ENCODE assay signal across 13 cellular contexts in genomic region chr3:128083980-128084674, GRCh38. TPM values are rescaled to one million over a fixed set of nuclear protein-coding genes. Genes with fewer than 3 reads are reported as not detected.
DNase-seq lines count a peak whose midpoint lies in the region; ATAC-seq and TF ChIP-seq lines count a peak whose summit lies in the region.
"Had no signal": no experiment of that assay in that cellular context is flagged by ENCODE, and none has a peak within 500 bp of the region (broad histone marks: within the 10 kb centered on the region; RNA-seq: fewer than 3 reads in every experiment).

No MANE protein-coding gene starts in this region.

- H3K27ac ChIP-seq in esophagus muscularis mucosa (replicated peaks in 1 of 4) (peak overlapping the region; percentile 74 to 78 (median 74)), testis (peak overlapping the region; percentile 21 to 28)
- H3K27ac ChIP-seq: cardiac muscle cell, SK-N-MC, WERI-Rb-1 had no signal

- H3K4me3 ChIP-seq in esophagus muscularis mucosa (no peak overlapping the region), testis (no peak overlapping the region)
- H3K4me3 ChIP-seq: cardiac muscle cell, SK-N-MC, uterus had no signal

- no peak for TF ChIP-seq EP300 in esophagus muscularis mucosa (IDR thresholded peaks at IDR 0.05)

- H3K4me1 ChIP-seq in esophagus muscularis mucosa (peaks cover 36 to 55% (median 45%) of the 10 kb centered on the region in 4 donors), testis (peaks cover 27% of the 10 kb centered on the region)

- 44% methylated on average over 9 of the region's 9 CpGs for WGBS in esophagus muscularis mucosa
- 33 to 45% methylated on average over 9 of the region's 9 CpGs for WGBS in testis, 2 donors

- no peak for ATAC-seq in HG03460 (IDR thresholded peaks at IDR 0.05; ENCODE audit: unreplicated experiment)

- H3K27me3 ChIP-seq in esophagus muscularis mucosa (no peaks in the 10 kb centered on the region), testis (no peaks in the 10 kb centered on the region)
- H3K27me3 ChIP-seq: cardiac muscle cell, uterus had no signal

- intact Hi-C loops in esophagus muscularis mucosa (cut with DNase I) (no loop called here), testis (cut with DNase I; ENCODE audit: low total_unique reads) (no loop called here)

- DNase-seq in M059J (ENCODE audit: low read depth) = peak; percentile 77
- DNase-seq in esophagus muscularis mucosa (ENCODE audit: extremely low spot score) = no peak
- peak; percentile 46 for DNase-seq in left kidney (ENCODE audit: low read depth, low spot score)
- peak; percentile 54 for DNase-seq in testis
- no peak for DNase-seq in NCI-H1092 (lab: John Stamatoyannopoulos, UW)
- no peak for DNase-seq in GM03348 (ENCODE audit: low spot score)
- DNase-seq: activated naive CD4-positive, alpha-beta T cell treated with Interleukin-2 at 50 U/mL for 16 hours; occipital lobe; WERI-Rb-1 had no signal

- no peak for TF ChIP-seq CTCF in esophagus muscularis mucosa (IDR thresholded peaks at IDR 0.05)
- TF ChIP-seq CTCF in testis (IDR thresholded peaks at IDR 0.05) = no peak

- TF ChIP-seq POLR2A in esophagus muscularis mucosa (IDR thresholded peaks at IDR 0.05; ENCODE audit: low read depth) (no peak), testis (IDR thresholded peaks at IDR 0.05) (no peak)

- H3K36me3 ChIP-seq in esophagus muscularis mucosa (peaks cover 0 to 56% (median 29%) of the 10 kb centered on the region in 4 donors), testis (ENCODE audit: low read depth, missing control alignments) (no peaks in the 10 kb centered on the region)
- H3K36me3 ChIP-seq: uterus had no signal

- H3K9me3 ChIP-seq in esophagus muscularis mucosa (no peaks in the 10 kb centered on the region), testis (no peaks in the 10 kb centered on the region)
- H3K9me3 ChIP-seq: uterus had no signal

RNA-seq across cellular contexts. Expression of gene SEC61A1, which starts 31.9 kb away (rescaled TPM):
- total RNA-seq in M059J (2014; rRNA removed; shearing (Covaris generic)) = 469 and 512 TPM in 2 replicates
- total RNA-seq in esophagus muscularis mucosa (100 to 1,000 TPM in 1 of 4 donors, 10 to 100 TPM in 3; 67.7 to 110 (median 89.6) TPM), testis (100 to 1,000 TPM; 129 to 137 TPM)
- polyA plus RNA-seq in testis (ENCODE audit: insufficient read depth, low read depth, low replicate concordance) = 119 TPM

RNA-seq across cellular contexts. Expression of gene RUVBL1, which starts 39.5 kb away (rescaled TPM):
- 93.9 and 127 TPM in 2 replicates for total RNA-seq in M059J (2014; rRNA removed; shearing (Covaris generic))
- total RNA-seq in esophagus muscularis mucosa (10 to 100 TPM; 21.4 to 28.9 (median 23.8) TPM), testis (10 to 100 TPM; 42.9 to 52.9 TPM)
- polyA plus RNA-seq in testis (ENCODE audit: insufficient read depth, low read depth, low replicate concordance) = 70.1 TPM

Comparison
In these comparisons a context has a peak if more than half of its experiments do, and no peak if none do; other contexts are left out.
1. DNase-seq: peak in M059J (single experiment), left kidney (single experiment) and testis (single experiment); none in esophagus muscularis mucosa (single experiment), NCI-H1092 (single experiment) and GM03348 (single experiment).